30 cellular contexts compared by ENCODE assay signal in genomic region chr12:104290855-104291254, GRCh38. TPM values are rescaled to one million over a fixed set of nuclear protein-coding genes. Genes with fewer than 3 reads are reported as not detected.
DNase-seq lines count a peak whose midpoint lies in the region; ATAC-seq and TF ChIP-seq lines count a peak whose summit lies in the region.
"Had no signal": no experiment of that assay in that cellular context is flagged by ENCODE, and none has a peak within 500 bp of the region (broad histone marks: within the 10 kb centered on the region; RNA-seq: fewer than 3 reads in every experiment).

No MANE protein-coding gene starts in this region.

- peaks cover 41% of the 10 kb centered on the region for H3K36me3 Mint-ChIP-seq in activated CD8-positive, alpha-beta memory T cell treated with anti-CD3 and anti-CD28 coated beads, Interleukin-2, amount 10 ng/mL, durations not matched to agents 7 days and 5 days
- H3K36me3 Mint-ChIP-seq in stimulated activated memory B cell treated with anti-CD40 and anti-IgM and Interleukin-4, amounts not matched to agents 10 μg/mL and 1 μg/mL and 100 μg/mL, for 72 hours: peaks cover 55% of the 10 kb centered on the region

- H3K4me3 Mint-ChIP-seq in activated CD8-positive, alpha-beta memory T cell treated with anti-CD3 and anti-CD28 coated beads, Interleukin-2, amount 10 ng/mL, durations not matched to agents 7 days and 5 days: no peak overlapping the region
- H3K4me3 Mint-ChIP-seq in stimulated activated memory B cell treated with anti-CD40 and anti-IgM and Interleukin-4, amounts not matched to agents 10 μg/mL and 1 μg/mL and 100 μg/mL, for 72 hours: no peak overlapping the region
- H3K4me3 Mint-ChIP-seq: activated CD8-positive, alpha-beta T cell treated with anti-CD3 and anti-CD28 coated beads for 36 hours had no signal

- peaks cover 85% of the 10 kb centered on the region for H3K36me3 ChIP-seq in MG63
- H3K36me3 ChIP-seq: breast epithelium had no signal

- H3K4me1 Mint-ChIP-seq in activated CD8-positive, alpha-beta memory T cell treated with anti-CD3 and anti-CD28 coated beads, Interleukin-2, amount 10 ng/mL, durations not matched to agents 7 days and 5 days: peaks cover 43% of the 10 kb centered on the region
- peaks cover 60% of the 10 kb centered on the region for H3K4me1 Mint-ChIP-seq in stimulated activated memory B cell treated with anti-CD40 and anti-IgM and Interleukin-4, amounts not matched to agents 10 μg/mL and 1 μg/mL and 100 μg/mL, for 72 hours

- no peak for TF ChIP-seq CTCF in fibroblast of the aortic adventitia (IDR thresholded peaks at IDR 0.05; ENCODE audit: insufficient read depth, low read length)

- CTCF ChIA-PET in activated CD8-positive, alpha-beta memory T cell treated with anti-CD3 and anti-CD28 coated beads, Interleukin-2, amount 10 ng/mL, durations not matched to agents 7 days and 5 days (lab: Charles Lee): interaction anchor here (0.7 to 2.1 kb wide), 2 partner anchors 28 to 71 kb away, joined by 4 to 10 read pairs; no protein-coding TSS in a partner anchor

- H3K9me3 ChIP-seq in MG63: no peaks in the 10 kb centered on the region
- H3K9me3 ChIP-seq: BE2C, breast epithelium, lower lobe of right lung, right lobe of liver had no signal

- H3K27me3 ChIP-seq in MG63: no peaks in the 10 kb centered on the region
- H3K27me3 ChIP-seq: BE2C, breast epithelium, right lobe of liver had no signal

- DNase-seq in activated CD8-positive, alpha-beta memory T cell treated with anti-CD3 and anti-CD28 coated beads, Interleukin-2, amount 10 ng/mL, durations not matched to agents 7 days and 5 days: no peak
- DNase-seq in activated CD8-positive, alpha-beta memory T cell treated with anti-CD3 and anti-CD28 coated beads, Interleukin-2, amount 50 U/mL, for 4 hours: no peak
- DNase-seq in MG63 (no peak), fibroblast of the aortic adventitia (ENCODE audit: low read depth) (peak; percentile 39), LoVo (ENCODE audit: low spot score) (no peak)
- DNase-seq: activated CD8-positive, alpha-beta T cell treated with anti-CD3 and anti-CD28 coated beads for 36 hours; activated naive CD4-positive, alpha-beta T cell; activated T-cell treated with anti-CD3 and anti-CD28 coated beads, Interleukin-2, amount 50 U/mL, for 4 hours; amniotic stem cell; BE2C; DMS79 treated with DMSO at 0.1 percent for 48 hours; HCEC 1CT; head of caudate nucleus; KBM-7; lower lobe of right lung; NCI-H1417 treated with DMSO at 0.1 percent for 48 hours; NCI-H2081 treated with DMSO at 0.1 percent for 48 hours; NCI-H345; posterior cingulate gyrus; right lobe of liver; RPMI8226; stimulated activated CD4-positive, alpha-beta T cell treated with anti-CD3 and anti-CD28 coated beads, Interleukin-12 subunit alpha, Interleukin-12 subunit beta, amount 100 ng/mL, for 4 hours; stimulated activated CD4-positive, alpha-beta T cell treated with anti-CD3 and anti-CD28 coated beads, Interleukin-4, amount 100 ng/mL, for 1 hour; substantia nigra; T-helper 1 cell had no signal

- peak overlapping the region; percentile 13 for H3K27ac Mint-ChIP-seq in activated CD8-positive, alpha-beta memory T cell treated with anti-CD3 and anti-CD28 coated beads, Interleukin-2, amount 10 ng/mL, durations not matched to agents 7 days and 5 days
- no peak overlapping the region for H3K27ac Mint-ChIP-seq in stimulated activated memory B cell treated with anti-CD40 and anti-IgM and Interleukin-4, amounts not matched to agents 10 μg/mL and 1 μg/mL and 100 μg/mL, for 72 hours
- H3K27ac Mint-ChIP-seq: activated CD8-positive, alpha-beta T cell treated with anti-CD3 and anti-CD28 coated beads for 36 hours had no signal

- no peak for ATAC-seq in activated CD8-positive, alpha-beta memory T cell treated with anti-CD3 and anti-CD28 coated beads, Interleukin-2, amount 10 ng/mL, durations not matched to agents 7 days and 5 days
- no peak for ATAC-seq in stimulated activated memory B cell treated with anti-CD40 and anti-IgM and Interleukin-4, amounts not matched to agents 10 μg/mL and 1 μg/mL and 100 μg/mL, for 72 hours
- ATAC-seq in GM18505 (IDR thresholded peaks at IDR 0.05; ENCODE audit: unreplicated experiment): no peak
- ATAC-seq in HG03439 (IDR thresholded peaks at IDR 0.05; ENCODE audit: unreplicated experiment): no peak
- ATAC-seq: activated CD4-positive, CD25-positive, alpha-beta regulatory T cell treated with anti-CD3 and anti-CD28 coated beads, Interleukin-2, amount 50 U/mL, for 24 hours; activated CD8-positive, alpha-beta T cell treated with anti-CD3 and anti-CD28 coated beads for 36 hours; activated T-cell treated with anti-CD3 and anti-CD28 coated beads, Interleukin-2, amount 50 U/mL, for 4 hours; lower lobe of right lung; right lobe of liver had no signal

- TF ChIP-seq POLR2A in GM18505 (IDR thresholded peaks at IDR 0.05; ENCODE audit: borderline replicate concordance, extremely low read depth, insufficient read depth, insufficient read length): no peak

- H3K27me3 Mint-ChIP-seq in activated CD8-positive, alpha-beta memory T cell treated with anti-CD3 and anti-CD28 coated beads, Interleukin-2, amount 10 ng/mL, durations not matched to agents 7 days and 5 days: no peaks in the 10 kb centered on the region
- H3K27me3 Mint-ChIP-seq in stimulated activated memory B cell treated with anti-CD40 and anti-IgM and Interleukin-4, amounts not matched to agents 10 μg/mL and 1 μg/mL and 100 μg/mL, for 72 hours: no peaks in the 10 kb centered on the region
- H3K27me3 Mint-ChIP-seq: activated CD8-positive, alpha-beta T cell treated with anti-CD3 and anti-CD28 coated beads for 36 hours had no signal

- no peaks in the 10 kb centered on the region for H3K9me3 Mint-ChIP-seq in activated CD8-positive, alpha-beta memory T cell treated with anti-CD3 and anti-CD28 coated beads, Interleukin-2, amount 10 ng/mL, durations not matched to agents 7 days and 5 days (ENCODE audit: low read depth)
- no peaks in the 10 kb centered on the region for H3K9me3 Mint-ChIP-seq in stimulated activated memory B cell treated with anti-CD40 and anti-IgM and Interleukin-4, amounts not matched to agents 10 μg/mL and 1 μg/mL and 100 μg/mL, for 72 hours
- H3K9me3 Mint-ChIP-seq: activated CD8-positive, alpha-beta T cell treated with anti-CD3 and anti-CD28 coated beads for 36 hours; activated T-cell treated with anti-CD3 and anti-CD28 coated beads, Interleukin-2, amount 50 U/mL, for 4 hours had no signal

- peak overlapping the region; percentile 94 for H3K4me3 ChIP-seq in MG63
- H3K4me3 ChIP-seq in fibroblast of the aortic adventitia (ENCODE audit: low read depth, low read length): peak overlapping the region; percentile 97
- H3K4me3 ChIP-seq: breast epithelium, right lobe of liver had no signal

RNA-seq across cellular contexts. Expression of gene EID3, which starts 12.7 kb away (rescaled TPM):
- total RNA-seq in activated CD8-positive, alpha-beta memory T cell treated with anti-CD3 and anti-CD28 coated beads, Interleukin-2, amount 10 ng/mL, durations not matched to agents 7 days and 5 days: 1 to 10 TPM; 6.9 to 7.1 TPM
- total RNA-seq in MG63 (2014; rRNA removed; shearing (Covaris generic); ENCODE audit: low replicate concordance): 6.0 and 6.8 TPM in 2 replicates
- 14.9 and 55.9 TPM in 2 replicates for total RNA-seq in fibroblast of the aortic adventitia (ENCODE audit: low replicate concordance)
